Comparison of ENCODE assay signal across 7 cellular contexts in the genomic region with DNA sequence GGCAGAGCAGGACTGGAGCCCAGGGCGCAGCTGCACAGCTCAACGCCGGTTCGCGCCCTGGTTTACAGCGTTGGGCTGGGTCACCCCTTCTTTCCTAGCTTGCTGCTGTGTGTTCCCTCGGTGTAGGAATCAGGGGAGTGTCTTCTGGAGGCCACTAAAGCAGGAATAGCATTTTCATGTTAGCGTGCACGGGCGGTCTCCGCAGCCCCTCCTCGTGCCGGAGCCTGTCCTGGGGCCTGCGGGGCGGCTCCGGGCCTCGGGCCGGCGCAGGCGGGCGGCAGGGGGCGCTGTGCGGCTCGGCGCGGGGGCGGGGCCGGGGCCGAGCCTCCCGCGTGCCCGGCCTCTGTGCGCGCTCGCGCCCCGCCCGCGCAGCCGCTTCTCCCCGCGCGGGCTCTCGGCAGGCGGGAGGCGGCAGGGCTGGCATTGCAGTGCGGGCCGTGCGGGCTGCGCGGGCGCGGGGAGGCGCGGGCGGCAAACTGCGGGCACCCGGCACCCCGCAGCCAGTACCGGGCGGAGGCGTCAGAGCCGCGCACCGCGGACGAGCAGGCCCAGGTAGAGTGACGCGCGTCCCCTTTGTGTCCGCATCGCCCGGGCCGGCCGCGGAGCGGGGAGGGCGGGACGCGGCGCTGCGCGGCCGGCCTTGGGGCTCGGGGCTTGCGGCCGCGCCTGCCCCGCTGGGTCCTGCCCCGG. TPM values are rescaled to one million over a fixed set of nuclear protein-coding genes. Genes with fewer than 3 reads are reported as not detected.
DNase-seq lines count a peak whose midpoint lies in the region; ATAC-seq lines count a peak whose summit lies in the region.

Gene RNF144A, plus strand, starts transcription at position 342 of the 690 bp plus-strand sequence. CDS start 79,515 bp downstream, outside the sequence.

- no peaks in the 10 kb centered on the region for H3K27me3 ChIP-seq in layer of hippocampus (ENCODE audit: control insufficient read depth, insufficient read depth, low read length)

- DNase-seq in NCI-H1105 treated with DMSO at 0.1 percent for 48 hours (lab: John Stamatoyannopoulos, UW) (peak; percentile 43), cerebellum (ENCODE audit: low spot score) (peak; percentile 91)
- DNase-seq in activated CD4-positive, CD25-positive, alpha-beta regulatory T cell treated with anti-CD3 and anti-CD28 coated beads, Interleukin-2, amount 50 U/mL, for 72 hours: peak; percentile 84
- DNase-seq in stimulated activated CD4-positive, alpha-beta T cell treated with anti-CD3 and anti-CD28 coated beads, Interleukin-2, amount 100 ng/mL, for 48 hours: peak; percentile 69 to 83

- ATAC-seq in GM18499 (IDR thresholded peaks at IDR 0.05; ENCODE audit: insufficient read depth, unreplicated experiment) (peak; percentile 39), HG02678 (IDR thresholded peaks at IDR 0.05; ENCODE audit: unreplicated experiment) (peak; percentile 85)

- peak within 1 kb of the TSS; percentile 80 for H3K27ac ChIP-seq in layer of hippocampus (ENCODE audit: low read depth, low read length)

RNA-seq across cellular contexts. Expression of gene RNF144A, which starts in this region (rescaled TPM):
- total RNA-seq in cerebellum: 53.9 TPM

Comparison
In these comparisons a context has a peak if more than half of its experiments do, and no peak if none do; other contexts are left out.
1. Peak in every context shown above with its lines: DNase-seq, ATAC-seq and H3K27ac ChIP-seq.